Comparison of ENCODE assay signal across 8 cellular contexts in the genomic region with DNA sequence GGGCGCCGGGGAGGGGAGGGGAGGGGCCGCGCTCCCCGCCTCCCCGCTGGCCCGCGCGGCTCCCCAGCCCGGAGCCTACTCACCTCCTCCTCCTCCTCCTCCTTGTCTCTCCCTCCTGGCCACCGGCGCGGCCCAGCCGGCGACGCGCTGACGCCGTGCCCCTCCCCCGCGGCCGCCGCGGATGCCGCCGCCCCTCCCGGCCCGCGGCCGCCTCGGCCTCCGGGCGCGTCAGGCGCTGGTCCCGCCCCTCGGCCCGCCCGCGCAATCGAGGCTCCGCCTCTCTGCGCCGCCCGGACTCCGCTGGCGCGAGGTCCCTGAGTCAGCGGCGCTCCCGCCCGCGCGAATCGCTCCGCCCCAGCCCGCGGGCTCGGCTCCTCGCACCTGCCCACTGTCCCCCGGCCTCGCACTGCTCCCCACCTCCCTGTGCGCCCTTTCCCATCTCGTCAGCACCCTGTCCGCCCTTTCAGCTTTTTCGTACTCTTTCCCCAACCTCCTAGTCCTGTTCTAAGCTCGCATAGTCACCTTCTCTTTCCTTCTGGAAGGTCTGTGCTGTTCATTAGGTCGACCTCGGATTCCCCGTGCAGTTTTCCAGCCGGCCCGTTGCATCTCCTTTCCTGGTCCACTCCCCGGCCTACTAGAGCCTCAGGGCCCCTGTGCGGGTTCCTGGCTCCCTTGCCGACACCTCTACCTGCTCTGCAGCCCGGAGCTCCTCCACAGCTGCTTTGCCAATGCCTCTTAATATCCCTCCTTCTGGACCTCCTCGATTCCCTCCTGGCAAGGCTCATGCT.
DNase-seq lines count a peak whose midpoint lies in the region; FAIRE-seq and TF ChIP-seq lines count a peak whose summit lies in the region.

No MANE protein-coding gene starts in this region.

- H3K27me3 ChIP-seq in MG63 (no peaks in the 10 kb centered on the region), neutrophil (no peaks in the 10 kb centered on the region)

- H3K9me3 ChIP-seq in MG63: peaks cover 5% of the 10 kb centered on the region; the same call in 1 of the 2 replicates
- no peaks in the 10 kb centered on the region for H3K9me3 ChIP-seq in neutrophil

- DNase-seq in GM03348 (ENCODE audit: low spot score) (peak; percentile 98), HCEC 1CT (peak; percentile 91), MG63 (peak; percentile 88), SIG-M5 (lab: John Stamatoyannopoulos, UW) (peak; percentile 65), frontal cortex (ENCODE audit: low spot score in 2 of 2) (peak; percentile 93 to 94), substantia nigra (lab: John Stamatoyannopoulos, UW) (peak; percentile 38 to 96 (median 84))
- DNase-seq in activated naive CD4-positive, alpha-beta T cell (lab: John Stamatoyannopoulos, UW): peak; percentile 51 to 82 (median 65)

- no peak for TF ChIP-seq CTCF in neutrophil (IDR thresholded peaks at IDR 0.05)

- H3K27ac ChIP-seq in neutrophil (peak overlapping the region; percentile 94), substantia nigra (ENCODE audit: low read depth, low read length, poor library complexity, severe bottlenecking) (peak overlapping the region; percentile 93)

- H3K36me3 ChIP-seq in MG63 (no peaks in the 10 kb centered on the region), neutrophil (no peaks in the 10 kb centered on the region)

- H3K4me1 ChIP-seq in neutrophil (ENCODE audit: control insufficient read depth in 1 of 2, insufficient read depth in 1 of 2, low read depth in 1 of 2, low read length in 1 of 2): peaks cover 25 to 30% of the 10 kb centered on the region in 2 experiments

- peak overlapping the region; percentile 73 for H3K4me3 ChIP-seq in MG63
- H3K4me3 ChIP-seq in neutrophil (ENCODE audit: low read depth in 1 of 2, low read length in 1 of 2): peak overlapping the region; percentile 69 to 85

- no peak for FAIRE-seq in frontal cortex (lab: Jason Lieb, UNC)

Comparison
In these comparisons a context has a peak if more than half of its experiments do, and no peak if none do; other contexts are left out.
1. Peak in every context shown above with its lines: DNase-seq, H3K4me3 ChIP-seq and H3K27ac ChIP-seq.